In genomic region chr21:35426897-35427296, GRCh38 we compare ENCODE assay signal across 25 cellular contexts.
"Had no signal": no experiment of that assay in that cellular context is flagged by ENCODE, and none has a peak within 500 bp of the region (broad histone marks: within the 10 kb centered on the region; RNA-seq: fewer than 3 reads in every experiment).

No MANE protein-coding gene starts in this region.

- H3K4me2 ChIP-seq: hepatocyte had no signal

- H3K79me2 ChIP-seq: hepatocyte had no signal

- H3K36me3 Mint-ChIP-seq: activated CD8-positive, alpha-beta memory T cell treated with anti-CD3 and anti-CD28 coated beads, Interleukin-2, amount 10 ng/mL, durations not matched to agents 7 days and 5 days had no signal

- H3K27ac ChIP-seq: gastroesophageal sphincter, hepatocyte, left ventricle myocardium inferior, right lobe of liver, SK-N-MC, transverse colon, WERI-Rb-1 had no signal

- H3K27me3 ChIP-seq: neutrophil had no signal

- FAIRE-seq: endothelial cell of umbilical vein had no signal

- H3K27ac Mint-ChIP-seq: activated CD4-positive, alpha-beta T cell treated with anti-CD3 and anti-CD28 coated beads, Interleukin-2, amount 10 ng/mL, durations not matched to agents 24 days and 14 days; activated CD8-positive, alpha-beta memory T cell treated with anti-CD3 and anti-CD28 coated beads, Interleukin-2, amount 10 ng/mL, durations not matched to agents 7 days and 5 days; activated CD8-positive, alpha-beta T cell treated with anti-CD3 and anti-CD28 coated beads, Interleukin-2, amount 10 ng/mL, durations not matched to agents 7 days and 5 days; activated naive CD8-positive, alpha-beta T cell treated with anti-CD3 and anti-CD28 coated beads, Interleukin-2, amount 10 ng/mL, durations not matched to agents 7 days and 5 days; nephron progenitor cell; stimulated activated memory B cell treated with anti-CD40 and anti-IgM and Interleukin-4, amounts not matched to agents 10 μg/mL and 1 μg/mL and 100 μg/mL, for 72 hours; T-helper 17 cell had no signal

- H3K4me3 Mint-ChIP-seq: activated CD4-positive, alpha-beta T cell treated with anti-CD3 and anti-CD28 coated beads, Interleukin-2, amount 10 ng/mL, durations not matched to agents 24 days and 14 days; activated CD8-positive, alpha-beta memory T cell treated with anti-CD3 and anti-CD28 coated beads, Interleukin-2, amount 10 ng/mL, durations not matched to agents 7 days and 5 days; activated CD8-positive, alpha-beta T cell treated with anti-CD3 and anti-CD28 coated beads, Interleukin-2, amount 10 ng/mL, durations not matched to agents 7 days and 5 days; activated naive CD8-positive, alpha-beta T cell treated with anti-CD3 and anti-CD28 coated beads, Interleukin-2, amount 10 ng/mL, durations not matched to agents 7 days and 5 days; nephron progenitor cell; stimulated activated memory B cell treated with anti-CD40 and anti-IgM and Interleukin-4, amounts not matched to agents 10 μg/mL and 1 μg/mL and 100 μg/mL, for 72 hours; T-helper 17 cell had no signal

- H2AFZ ChIP-seq: hepatocyte had no signal

- H3K4me1 ChIP-seq: right lobe of liver, transverse colon had no signal

- H3K36me3 ChIP-seq: gastroesophageal sphincter, left ventricle myocardium inferior, neutrophil, right lobe of liver, transverse colon, WERI-Rb-1 had no signal

- ATAC-seq: activated CD8-positive, alpha-beta memory T cell treated with anti-CD3 and anti-CD28 coated beads, Interleukin-2, amount 10 ng/mL, durations not matched to agents 7 days and 5 days; activated CD8-positive, alpha-beta T cell treated with anti-CD3 and anti-CD28 coated beads, Interleukin-2, amount 10 ng/mL, durations not matched to agents 7 days and 5 days; mucosa of descending colon; right lobe of liver; stimulated activated memory B cell treated with anti-CD40 and anti-IgM and Interleukin-4, amounts not matched to agents 10 μg/mL and 1 μg/mL and 100 μg/mL, for 72 hours; T-helper 17 cell had no signal

- H3K9me3 ChIP-seq: neutrophil, right lobe of liver had no signal

- H3K4me3 ChIP-seq: gastroesophageal sphincter, hepatocyte, left ventricle myocardium inferior, mucosa of descending colon, right lobe of liver, SK-N-MC, skin epidermis, transverse colon had no signal

- DNase-seq: activated CD4-positive, alpha-beta T cell treated with anti-CD3 and anti-CD28 coated beads, Interleukin-2, amount 10 ng/mL, durations not matched to agents 24 days and 14 days; activated CD8-positive, alpha-beta memory T cell treated with anti-CD3 and anti-CD28 coated beads, Interleukin-2, amount 10 ng/mL, durations not matched to agents 7 days and 5 days; activated CD8-positive, alpha-beta T cell treated with anti-CD3 and anti-CD28 coated beads, Interleukin-2, amount 10 ng/mL, durations not matched to agents 7 days and 5 days; activated effector memory CD4-positive, alpha-beta T cell treated with anti-CD3 and anti-CD28 coated beads, Interleukin-2, amount 50 U/mL, for 16 hours; activated naive CD8-positive, alpha-beta T cell treated with anti-CD3 and anti-CD28 coated beads, Interleukin-2, amount 10 ng/mL, durations not matched to agents 7 days and 5 days; amniotic stem cell; caudate nucleus; cortex of kidney; left ventricle myocardium inferior; mucosa of descending colon; nephron progenitor cell; right lobe of liver; stimulated activated CD4-positive, alpha-beta T cell treated with anti-CD3 and anti-CD28 coated beads, Interleukin-4, amount 100 ng/mL, for 24 hours; SW 1271; T-helper 17 cell; T1000; transverse colon; WERI-Rb-1 had no signal
